Comparison of ENCODE assay signal across 1 cellular context in the genomic region with DNA sequence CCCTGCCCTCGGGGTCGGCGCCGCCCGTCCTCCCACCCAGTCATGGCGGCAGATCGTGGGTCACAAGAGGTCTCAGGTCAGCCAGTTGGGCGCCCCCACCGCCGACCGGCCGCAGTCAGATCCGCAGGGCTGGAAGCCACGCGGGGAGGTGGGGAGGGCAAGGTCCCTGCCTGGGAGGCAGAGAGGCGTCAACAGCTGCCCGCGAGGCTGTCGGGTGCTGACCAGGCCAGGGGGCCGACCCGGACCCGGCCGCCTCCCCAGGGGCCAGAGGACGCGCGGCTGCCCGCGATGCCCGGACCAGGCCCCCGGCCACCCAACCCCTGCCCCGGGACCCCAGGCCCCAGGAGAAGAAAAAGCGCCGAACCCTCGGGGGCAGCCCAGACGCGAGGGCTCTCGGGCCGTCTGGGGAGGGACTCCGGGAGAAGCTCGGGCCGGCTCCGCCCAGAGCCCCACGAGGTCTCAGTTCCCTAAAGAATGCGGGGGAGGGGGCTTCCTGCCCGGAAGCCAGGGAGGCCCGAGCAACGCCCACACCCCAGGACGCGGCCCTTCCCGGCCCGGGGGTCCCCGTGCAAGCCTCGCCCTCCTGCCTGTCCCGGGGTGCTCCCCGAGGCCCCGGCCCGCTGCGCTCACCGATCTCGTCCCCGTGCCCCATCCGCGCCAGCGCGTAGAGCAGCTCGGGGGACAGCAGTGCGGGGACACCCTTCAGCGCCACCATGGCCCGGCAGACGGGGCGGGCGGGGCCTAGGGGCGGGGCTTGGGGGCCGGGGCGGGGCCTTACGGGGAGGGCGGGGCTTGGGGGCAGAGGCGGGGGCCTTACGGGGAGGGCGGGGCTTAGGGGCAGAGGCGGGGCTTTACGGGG.
TF ChIP-seq lines count a peak whose summit lies in the region.

A gene with protein sequence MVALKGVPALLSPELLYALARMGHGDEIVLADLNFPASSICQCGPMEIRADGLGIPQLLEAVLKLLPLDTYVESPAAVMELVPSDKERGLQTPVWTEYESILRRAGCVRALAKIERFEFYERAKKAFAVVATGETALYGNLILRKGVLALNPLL (minus strand): TSS at position 727 of the 859 bp plus-strand sequence. CDS start 12 bp downstream, at position 715.

TF ChIP-seq in GM23338, 12 proteins besides CTCF, POLR2A, EP300 and RAD21 (continued from another document):
- TF ChIP-seq ZNF462 (CRISPR knock-in tag; IDR thresholded peaks at IDR 0.05) = no peak
